In genomic region chr2:150484461-150484931, GRCh38 we compare ENCODE assay signal across 10 cellular contexts. TPM values are rescaled to one million over a fixed set of nuclear protein-coding genes. Genes with fewer than 3 reads are reported as not detected.
DNase-seq lines count a peak whose midpoint lies in the region; ATAC-seq, FAIRE-seq and TF ChIP-seq lines count a peak whose summit lies in the region.
"Had no signal": no experiment of that assay in that cellular context is flagged by ENCODE, and none has a peak within 500 bp of the region (broad histone marks: within the 10 kb centered on the region; RNA-seq: fewer than 3 reads in every experiment).

No MANE protein-coding gene starts in this region.

- no peak for TF ChIP-seq EP300 in HepG2 (IDR thresholded peaks at IDR 0.05; ENCODE audit: low read depth in 2 of 2, low read length in 2 of 2)
- TF ChIP-seq EP300 in HepG2 (CRISPR knock-in tag; IDR thresholded peaks at IDR 0.05; ENCODE audit: borderline replicate concordance), result no peak

- TF ChIP-seq RAD21 in liver (IDR thresholded peaks at IDR 0.05) (no peak), HepG2 (CRISPR knock-in tag; IDR thresholded peaks at IDR 0.05) (no peak)

- no peaks in the 10 kb centered on the region for H3K79me2 ChIP-seq in HepG2 (ENCODE audit: insufficient read depth, low read length)

- no peaks in the 10 kb centered on the region for H4K20me1 ChIP-seq in HepG2 (ENCODE audit: insufficient read depth, low read length)

- H3K4me2 ChIP-seq in HepG2 (ENCODE audit: low read depth, low read length), result no peak overlapping the region

- no peaks in the 10 kb centered on the region for H3K9me3 ChIP-seq in liver (ENCODE audit: control insufficient read depth in 4 of 4, low read length in 3 of 4)
- no peaks in the 10 kb centered on the region for H3K9me3 ChIP-seq in HepG2 (ENCODE audit: low read length)
- no peaks in the 10 kb centered on the region for H3K9me3 ChIP-seq in endodermal cell (ENCODE audit: control insufficient read depth, low read length)
- H3K9me3 ChIP-seq in muscle layer of colon (ENCODE audit: low read length), result no peaks in the 10 kb centered on the region

- intact Hi-C loops in HepG2 (cut with micrococcal nuclease; ENCODE audit: unreplicated experiment), result no loop called here

- peaks cover 0 to 12% (median 3%) of the 10 kb centered on the region in 4 donors for H3K36me3 ChIP-seq in liver (ENCODE audit: control insufficient read depth in 4 of 4, insufficient read depth in 3 of 4, low read depth in 1 of 4, low read length in 3 of 4)
- H3K36me3 ChIP-seq in HepG2 (replicated peaks in 1 of 2; ENCODE audit: control insufficient read depth in 1 of 2, insufficient read depth in 2 of 2, low read length in 2 of 2), result no peaks in the 10 kb centered on the region
- H3K36me3 ChIP-seq in endodermal cell (ENCODE audit: control insufficient read depth, insufficient read depth, low read length), result no peaks in the 10 kb centered on the region
- no peaks in the 10 kb centered on the region for H3K36me3 ChIP-seq in muscle layer of colon (ENCODE audit: insufficient read depth, low read length)

- no peak overlapping the region for H3K27ac Mint-ChIP-seq in endodermal cell
- H3K27ac Mint-ChIP-seq in activated CD4-positive, alpha-beta T cell treated with anti-CD3 and anti-CD28 coated beads, Interleukin-2, amount 10 ng/mL, durations not matched to agents 7 days and 5 days, result no peak overlapping the region

- H3K4me1 ChIP-seq in liver (ENCODE audit: control insufficient read depth in 4 of 4, insufficient read depth in 4 of 4, low read length in 3 of 4) (peaks cover 11 to 39% (median 28%) of the 10 kb centered on the region in 4 donors), HepG2 (ENCODE audit: insufficient read depth, low read length) (peaks cover 21% of the 10 kb centered on the region), endodermal cell (ENCODE audit: control insufficient read depth, insufficient read depth, low read length) (peaks cover 3% of the 10 kb centered on the region), muscle layer of colon (ENCODE audit: insufficient read depth, low read length) (peaks cover 43% of the 10 kb centered on the region)

- POLR2A ChIA-PET in HepG2 (lab: Yijun Ruan, JAX), result no interaction called here
- POLR2A ChIA-PET in activated CD4-positive, alpha-beta T cell treated with anti-CD3 and anti-CD28 coated beads, Interleukin-2, amount 10 ng/mL, durations not matched to agents 7 days and 5 days (lab: Charles Lee), result no interaction called here

- peak overlapping the region; percentile 66 to 85 (median 76) for H3K4me3 ChIP-seq in liver (ENCODE audit: low read depth in 1 of 3, low read length in 3 of 3)
- H3K4me3 ChIP-seq in HepG2 (replicated peaks in 1 of 3; ENCODE audit: insufficient read depth in 1 of 3, low read depth in 2 of 3, low read length in 3 of 3), result no peak overlapping the region
- peak overlapping the region; percentile 80 for H3K4me3 ChIP-seq in endodermal cell (ENCODE audit: low read length)
- H3K4me3 ChIP-seq in muscle layer of colon (ENCODE audit: low read depth in 1 of 2, low read length in 2 of 2), result peak overlapping the region; percentile 67 to 87

- WGBS in liver, result 32% methylated on average over 6 of the region's 6 CpGs
- WGBS in HepG2 (ENCODE audit: low lambda C conversion rate), result 61% methylated on average over 6 of the region's 6 CpGs
- 75 to 81% methylated on average over 2 to 6 of the region's 6 CpGs for WGBS in endodermal cell (ENCODE audit: insufficient coverage in 1 of 2, insufficient read length in 1 of 2), 2 experiments

- no peak for ATAC-seq in HepG2
- ATAC-seq in HG03280 (IDR thresholded peaks at IDR 0.05; ENCODE audit: unreplicated experiment), result no peak

- H3K27ac ChIP-seq in liver (ENCODE audit: low read depth in 1 of 2, low read length in 2 of 2), result peak overlapping the region; percentile 91 to 96
- no peak overlapping the region for H3K27ac ChIP-seq in HepG2 (ENCODE audit: extremely low read length, insufficient read depth, low read length)
- peak overlapping the region; percentile 84 for H3K27ac ChIP-seq in endodermal cell (ENCODE audit: low read depth, low read length)
- H3K27ac ChIP-seq in muscle layer of colon (ENCODE audit: low read depth, low read length), result peak overlapping the region; percentile 97

- TF ChIP-seq CTCF in liver (IDR thresholded peaks at IDR 0.05; ENCODE audit: low read depth, low read length, missing input control), result no peak
- no peak for TF ChIP-seq CTCF in HepG2 (CRISPR knock-in tag; IDR thresholded peaks at IDR 0.05)
- TF ChIP-seq CTCF in endodermal cell (conservative IDR thresholded peaks at IDR 0.05), result no peak

- no peaks in the 10 kb centered on the region for H3K27me3 ChIP-seq in liver (ENCODE audit: control insufficient read depth in 4 of 4, insufficient read depth in 4 of 4, low read length in 3 of 4)
- peaks cover 6 to 31% of the 10 kb centered on the region in 2 experiments; a peak in 4 of 5 replicates for H3K27me3 ChIP-seq in HepG2 (ENCODE audit: control insufficient read depth in 1 of 2, insufficient read depth in 2 of 2, low read length in 2 of 2)
- peaks cover 36% of the 10 kb centered on the region for H3K27me3 ChIP-seq in endodermal cell (ENCODE audit: control insufficient read depth, insufficient read depth, low read length, poor library complexity, severe bottlenecking)
- H3K27me3 ChIP-seq in muscle layer of colon (ENCODE audit: control insufficient read depth in 1 of 2, insufficient read depth in 2 of 2, low read length in 2 of 2), result no peaks in the 10 kb centered on the region

- H3K36me3 Mint-ChIP-seq in endodermal cell (ENCODE audit: low read depth), result no peaks in the 10 kb centered on the region
- H3K36me3 Mint-ChIP-seq in activated CD4-positive, alpha-beta T cell treated with anti-CD3 and anti-CD28 coated beads, Interleukin-2, amount 10 ng/mL, durations not matched to agents 7 days and 5 days (ENCODE audit: low read depth), result peaks cover 3% of the 10 kb centered on the region

- CTCF ChIA-PET in HepG2 (lab: Yijun Ruan, JAX; ENCODE audit: low intra/inter-chr PET ratio, low total read pairs), result no interaction called here
- CTCF ChIA-PET in activated CD4-positive, alpha-beta T cell treated with anti-CD3 and anti-CD28 coated beads, Interleukin-2, amount 10 ng/mL, durations not matched to agents 7 days and 5 days (lab: Charles Lee), result no interaction called here

- TF ChIP-seq POLR2A in HepG2 (IDR thresholded peaks at IDR 0.05; ENCODE audit: insufficient read depth in 1 of 2, low read depth in 2 of 2, low read length in 2 of 2) (no peak), erythroblast (IDR thresholded peaks at IDR 0.05; ENCODE audit: low read length) (no peak)

- FAIRE-seq in HepG2 (lab: Jason Lieb, UNC), result no peak

- H3K27me3 Mint-ChIP-seq in endodermal cell (ENCODE audit: insufficient read depth), result peaks cover 38% of the 10 kb centered on the region
- H3K27me3 Mint-ChIP-seq in activated CD4-positive, alpha-beta T cell treated with anti-CD3 and anti-CD28 coated beads, Interleukin-2, amount 10 ng/mL, durations not matched to agents 7 days and 5 days, result peaks cover 53% of the 10 kb centered on the region

- peak overlapping the region; percentile 71 for H3K4me3 Mint-ChIP-seq in endodermal cell
- no peak overlapping the region for H3K4me3 Mint-ChIP-seq in activated CD4-positive, alpha-beta T cell treated with anti-CD3 and anti-CD28 coated beads, Interleukin-2, amount 10 ng/mL, durations not matched to agents 7 days and 5 days

- H3K9me3 Mint-ChIP-seq in endodermal cell, result no peaks in the 10 kb centered on the region
- no peaks in the 10 kb centered on the region for H3K9me3 Mint-ChIP-seq in activated CD4-positive, alpha-beta T cell treated with anti-CD3 and anti-CD28 coated beads, Interleukin-2, amount 10 ng/mL, durations not matched to agents 7 days and 5 days

- BruUV-seq in HepG2 (replicated peaks; lab: Mats Ljungman, UMichigan), result no TSS peak

- H3K9ac ChIP-seq in liver (ENCODE audit: low read depth in 1 of 2, low read length in 2 of 2) (peak overlapping the region; percentile 26 to 85), HepG2 (ENCODE audit: insufficient read depth, low read depth, low read length) (no peak overlapping the region), endodermal cell (ENCODE audit: extremely low read depth, low read length, poor library complexity, severe bottlenecking) (no peak overlapping the region), muscle layer of colon (ENCODE audit: low read length) (peak overlapping the region; percentile 92)

- peaks cover 19% of the 10 kb centered on the region for H3K4me1 Mint-ChIP-seq in endodermal cell
- H3K4me1 Mint-ChIP-seq in activated CD4-positive, alpha-beta T cell treated with anti-CD3 and anti-CD28 coated beads, Interleukin-2, amount 10 ng/mL, durations not matched to agents 7 days and 5 days, result peaks cover 11% of the 10 kb centered on the region

- no peak overlapping the region for H2AFZ ChIP-seq in HepG2 (ENCODE audit: low read length)

- DNase-seq in HepG2 (ENCODE audit: low spot score), result no peak
- no peak for DNase-seq in endodermal cell
- DNase-seq in GM19240 (ENCODE audit: insufficient read length, low spot score), result no peak
- DNase-seq in erythroblast (lab: John Stamatoyannopoulos, UW), result no peak
- DNase-seq in activated CD4-positive, alpha-beta T cell treated with anti-CD3 and anti-CD28 coated beads, Interleukin-2, amount 10 ng/mL, durations not matched to agents 7 days and 5 days, result no peak
- DNase-seq: Karpas-422, T-helper 9 cell had no signal

- in situ Hi-C loops in HepG2 (cut with HindIII; ENCODE audit: extremely low pct_ligation_motif_present, low pct_unique_long_range_greater_than_20kb), result no loop called here

RNA-seq across cellular contexts. Expression of gene RND3, which starts 3.0 kb away (rescaled TPM):
- 10 to 100 TPM; 14.8 to 28.1 TPM for total RNA-seq in liver
- 10 to 100 TPM; 15.1 to 30.0 TPM for polyA plus RNA-seq in liver
- 0.13 and 0.73 TPM in 2 replicates for total RNA-seq in HepG2 (2016; rRNA removed; fragmentation: Illumina TruSeq; extraction: Trizol)
- not detected in 2 replicates for total RNA-seq in HepG2 (2016; cell fraction: cytosol; rRNA removed; fragmentation: Illumina TruSeq; extraction: Trizol; ENCODE audit: low read depth)
- 0.19 and 0.71 TPM in 2 replicates for total RNA-seq in HepG2 (2016; cell fraction: insoluble cytoplasmic fraction; rRNA removed; fragmentation: Illumina TruSeq; extraction: Trizol)
- 0.10 and 0.25 TPM in 2 replicates for total RNA-seq in HepG2 (2016; cell fraction: membrane; rRNA removed; fragmentation: Illumina TruSeq; extraction: Trizol)
- 0.41 and 0.59 TPM in 2 replicates for total RNA-seq in HepG2 (2016; cell fraction: nucleus; rRNA removed; fragmentation: Illumina TruSeq; extraction: Trizol)
- polyA plus RNA-seq in HepG2 (2011; rRNA removed), result 0.24 and 0.42 TPM in 2 replicates
- polyA plus RNA-seq in HepG2 (2011; cell fraction: cytosol; rRNA removed), result 0.17 and 0.42 TPM in 2 replicates
- 0.59 TPM in 1 of 2 replicates, not detected in the other for polyA plus RNA-seq in HepG2 (2011; cell fraction: nucleus; rRNA removed)
- 0.17 and 0.20 TPM in 2 replicates for polyA plus RNA-seq in HepG2 (2012)
- not detected in 2 replicates for polyA plus RNA-seq in HepG2 (2016; cell fraction: cytosol; fragmentation: Illumina TruSeq; extraction: Trizol; ENCODE audit: low read depth)
- polyA plus RNA-seq in HepG2 (2016; cell fraction: insoluble cytoplasmic fraction; fragmentation: Illumina TruSeq; extraction: Trizol; ENCODE audit: low read depth), result 0.29 and 0.58 TPM in 2 replicates
- not detected in 2 replicates for polyA plus RNA-seq in HepG2 (2016; cell fraction: membrane; fragmentation: Illumina TruSeq; extraction: Trizol; ENCODE audit: low read depth)
- polyA plus RNA-seq in HepG2 (2016; cell fraction: nucleus; fragmentation: Illumina TruSeq; extraction: Trizol; ENCODE audit: insufficient read depth, low read depth), result 0.27 and 0.67 TPM in 2 replicates
- 34.6 TPM in 1 of 2 replicates, not detected in the other for polyA minus RNA-seq in HepG2 (2011; rRNA and poly(A)+ RNA removed; ENCODE audit: low replicate concordance)
- polyA minus RNA-seq in HepG2 (2011; cell fraction: cytosol; rRNA and poly(A)+ RNA removed), result 0.69 and 0.70 TPM in 2 replicates
- polyA minus RNA-seq in HepG2 (2011; cell fraction: nucleus; rRNA and poly(A)+ RNA removed), result 0.87 and 1.0 TPM in 2 replicates
- 1 to 10 TPM; 1.3 to 7.8 TPM for total RNA-seq in endodermal cell
- polyA plus RNA-seq in endodermal cell (2013, experiment 1 of 2), result 99.8 TPM
- polyA plus RNA-seq in endodermal cell (2013, experiment 2 of 2), result 80.5 TPM
- total RNA-seq in activated CD4-positive, alpha-beta T cell treated with anti-CD3 and anti-CD28 coated beads, Interleukin-2, amount 10 ng/mL, durations not matched to agents 7 days and 5 days, result not detected

Comparison
In these comparisons a context has a peak if more than half of its experiments do, and no peak if none do; other contexts are left out.
1. H3K4me3 ChIP-seq: peak in liver (3 of 3), endodermal cell (single experiment) and muscle layer of colon (2 of 2); none in HepG2 (0 of 3).
2. H3K9ac ChIP-seq: peak in liver (2 of 2) and muscle layer of colon (single experiment); none in HepG2 (single experiment) and endodermal cell (single experiment).